ENCODE assay signal across 28 cellular contexts in the genomic region with DNA sequence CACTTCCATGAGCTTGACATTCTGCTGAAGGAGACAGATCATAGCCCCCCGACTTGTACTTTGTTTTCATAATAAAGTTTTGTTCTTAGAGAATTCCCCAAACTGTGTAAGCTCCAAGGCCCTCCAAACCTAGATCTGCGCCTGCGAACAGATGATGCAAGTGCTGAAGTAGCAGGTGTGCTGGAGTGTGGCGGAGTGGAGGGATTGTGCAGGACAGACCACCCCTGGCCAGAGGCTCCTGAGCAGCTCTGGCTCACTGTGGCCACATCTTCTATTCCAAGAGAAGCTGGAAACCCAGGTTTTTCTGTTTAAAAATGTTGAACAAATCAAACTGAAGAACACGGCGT. TPM values are rescaled to one million over a fixed set of nuclear protein-coding genes. Genes with fewer than 3 reads are reported as not detected.
DNase-seq lines count a peak whose midpoint lies in the region; ATAC-seq and TF ChIP-seq lines count a peak whose summit lies in the region.
"Had no signal": no experiment of that assay in that cellular context is flagged by ENCODE, and none has a peak within 500 bp of the region (broad histone marks: within the 10 kb centered on the region; RNA-seq: fewer than 3 reads in every experiment).

No MANE protein-coding gene starts in this region.

- peaks cover 11% of the 10 kb centered on the region; the same call in 1 of the 2 replicates for H4K20me1 ChIP-seq in IMR-90 (ENCODE audit: insufficient read depth, low read length)

- no peak for TF ChIP-seq CTCF in 22Rv1 (IDR thresholded peaks at IDR 0.05)
- TF ChIP-seq CTCF in IMR-90 (conservative IDR thresholded peaks at IDR 0.05; ENCODE audit: low read depth, low read length): no peak
- TF ChIP-seq CTCF in progenitor cell of endocrine pancreas (IDR thresholded peaks at IDR 0.05; ENCODE audit: unreplicated experiment): no peak

- H3K27ac ChIP-seq in 22Rv1 (peak overlapping the region; percentile 85), IMR-90 (ENCODE audit: insufficient read depth, low read length) (no peak overlapping the region)
- H3K27ac ChIP-seq: right lobe of liver, RWPE1 had no signal

- H2AK5ac ChIP-seq in IMR-90 (ENCODE audit: low read depth, low read length): peak overlapping the region; percentile 30; the same call in 1 of the 2 replicates

- H3K9me3 Mint-ChIP-seq in progenitor cell of endocrine pancreas (ENCODE audit: low read depth): no peaks in the 10 kb centered on the region
- H3K9me3 Mint-ChIP-seq in natural killer cell treated with Interleukin-12 subunit alpha and Interleukin-12 subunit beta and Interleukin-15 and Interleukin-18, amount 100 ng/mL, for 72 hours: no peaks in the 10 kb centered on the region
- H3K9me3 Mint-ChIP-seq: brain; memory B cell; stimulated activated effector memory CD8-positive, alpha-beta T cell treated with anti-CD3 and anti-CD28 coated beads, Interleukin-12 subunit alpha, Interleukin-12 subunit beta, amount 100 ng/mL, for 72 hours had no signal

- H3K27me3 ChIP-seq in IMR-90 (ENCODE audit: control insufficient read depth, insufficient read depth, low read length): no peaks in the 10 kb centered on the region
- H3K27me3 ChIP-seq: BE2C, right lobe of liver had no signal

- no peaks in the 10 kb centered on the region for H3K27me3 Mint-ChIP-seq in progenitor cell of endocrine pancreas
- no peaks in the 10 kb centered on the region for H3K27me3 Mint-ChIP-seq in natural killer cell treated with Interleukin-12 subunit alpha and Interleukin-12 subunit beta and Interleukin-15 and Interleukin-18, amount 100 ng/mL, for 72 hours
- H3K27me3 Mint-ChIP-seq: brain, memory B cell had no signal

- H2BK5ac ChIP-seq in IMR-90 (ENCODE audit: low read depth, low read length, poor library complexity, severe bottlenecking): no peak overlapping the region

- no peak overlapping the region for H2AK9ac ChIP-seq in IMR-90 (replicated peaks; ENCODE audit: low read depth, low read length, poor library complexity)

- H4K91ac ChIP-seq in IMR-90 (ENCODE audit: insufficient read depth, low read depth, low read length): no peak overlapping the region

- no peak overlapping the region for H3K4me3 ChIP-seq in IMR-90 (ENCODE audit: insufficient read depth, low read depth, low read length)
- H3K4me3 ChIP-seq: right lobe of liver had no signal

- intact Hi-C loops in IMR-90 (cut with micrococcal nuclease): no loop called here

- no peak overlapping the region for H3K18ac ChIP-seq in IMR-90 (ENCODE audit: low read depth, low read length)

- H3K14ac ChIP-seq in IMR-90 (replicated peaks; ENCODE audit: low read depth, low read length): no peak overlapping the region

- H3K79me1 ChIP-seq in IMR-90 (ENCODE audit: low read depth in 1 of 2, low read length in 2 of 2): peaks cover 15 to 46% of the 10 kb centered on the region in 2 experiments

- no peak for ATAC-seq in IMR-90 (ENCODE audit: low read depth)
- no peak for ATAC-seq in natural killer cell treated with Interleukin-12 subunit alpha and Interleukin-12 subunit beta and Interleukin-15 and Interleukin-18, amount 100 ng/mL, for 72 hours
- ATAC-seq: HCT116; right lobe of liver; stimulated activated effector memory CD8-positive, alpha-beta T cell treated with anti-CD3 and anti-CD28 coated beads, Interleukin-12 subunit alpha, Interleukin-12 subunit beta, amount 100 ng/mL, for 72 hours had no signal

- H4K8ac ChIP-seq in IMR-90 (ENCODE audit: low read depth in 2 of 2, low read length in 2 of 2): no peak overlapping the region

- no peaks in the 10 kb centered on the region for H3K36me3 ChIP-seq in IMR-90 (ENCODE audit: control insufficient read depth, insufficient read depth, low read length)
- H3K36me3 ChIP-seq: BE2C, right lobe of liver had no signal

- peaks cover 22% of the 10 kb centered on the region for H3K4me1 Mint-ChIP-seq in progenitor cell of endocrine pancreas (ENCODE audit: low read depth)
- H3K4me1 Mint-ChIP-seq in natural killer cell treated with Interleukin-12 subunit alpha and Interleukin-12 subunit beta and Interleukin-15 and Interleukin-18, amount 100 ng/mL, for 72 hours (ENCODE audit: low read depth in 2 of 2): peaks cover 13 to 19% of the 10 kb centered on the region in 2 donors

- no peak overlapping the region for H3K9ac ChIP-seq in IMR-90 (ENCODE audit: low read depth, low read length)

- H3K4me3 Mint-ChIP-seq in progenitor cell of endocrine pancreas (ENCODE audit: low read depth): no peak overlapping the region
- no peak overlapping the region for H3K4me3 Mint-ChIP-seq in natural killer cell treated with Interleukin-12 subunit alpha and Interleukin-12 subunit beta and Interleukin-15 and Interleukin-18, amount 100 ng/mL, for 72 hours
- H3K4me3 Mint-ChIP-seq: brain; memory B cell; stimulated activated effector memory CD8-positive, alpha-beta T cell treated with anti-CD3 and anti-CD28 coated beads, Interleukin-12 subunit alpha, Interleukin-12 subunit beta, amount 100 ng/mL, for 72 hours had no signal

- H2BK20ac ChIP-seq in IMR-90 (ENCODE audit: low read depth, low read length): no peak overlapping the region

- in situ Hi-C loops in IMR-90 (cut with MboI; ENCODE audit: low sequenced_read_pairs): no loop called here

- no peak for DNase-seq in IMR-90
- peak; percentile 43 for DNase-seq in islet precursor cell
- no peak for DNase-seq in progenitor cell of endocrine pancreas (ENCODE audit: low spot score, unreplicated experiment)
- DNase-seq in natural killer cell treated with Interleukin-12 subunit alpha and Interleukin-12 subunit beta and Interleukin-15 and Interleukin-18, amount 100 ng/mL, for 72 hours (ENCODE audit: low spot score): no peak
- DNase-seq in NK-92 treated with Interleukin-12 subunit alpha and Interleukin-12 subunit beta, amount 100 ng/mL, for 24 hours (lab: John Stamatoyannopoulos, UW): no peak
- DNase-seq in cerebellum (ENCODE audit: low spot score): no peak
- no peak for DNase-seq in NCI-H1092 (lab: John Stamatoyannopoulos, UW)
- DNase-seq: ACHN; activated CD4-positive, alpha-beta T cell treated with anti-CD3 and anti-CD28 coated beads for 48 hours; activated naive CD4-positive, alpha-beta T cell treated with Interleukin-2 at 50 U/mL for 16 hours; activated T-cell treated with anti-CD3 and anti-CD28 coated beads, Interleukin-2, amount 50 U/mL, for 48 hours; BE2C; Calu3; DND-41; effector CD4-positive, alpha-beta T cell; KBM-7; kidney glomerular epithelial cell; MM.1S; NCI-H82; stimulated activated CD4-positive, alpha-beta T cell treated with anti-CD3 and anti-CD28 coated beads, Interleukin-4, amount 100 ng/mL, for 24 hours; substantia nigra had no signal

- H2AFZ ChIP-seq in IMR-90 (replicated peaks; ENCODE audit: low read length, poor library complexity): no peak overlapping the region

- H3K56ac ChIP-seq in IMR-90 (ENCODE audit: extremely low read depth, insufficient read depth, low read length): no peak overlapping the region

- no peak overlapping the region for H2BK15ac ChIP-seq in IMR-90 (ENCODE audit: low read depth, low read length)

- no peak overlapping the region; the same call in 1 of the 2 replicates for H3K23ac ChIP-seq in IMR-90 (ENCODE audit: low read depth, low read length)

- no peak overlapping the region; the same call in 1 of the 2 replicates for H3K4ac ChIP-seq in IMR-90 (ENCODE audit: low read depth, low read length)

- no peak for TF ChIP-seq RAD21 in IMR-90 (IDR thresholded peaks at IDR 0.05; ENCODE audit: low read length)

- no TSS peak for BruUV-seq in IMR-90 (replicated peaks; lab: Mats Ljungman, UMichigan)

- WGBS in IMR-90 (ENCODE audit: extremely low coverage in 2 of 2, insufficient read length in 1 of 2), 2 experiments: 100% methylated on average over 3 of the region's 6 CpGs; no CpG with 5 or more reads in 1 of the 2 experiments

- peak overlapping the region; percentile 24 for H3K27ac Mint-ChIP-seq in progenitor cell of endocrine pancreas
- no peak overlapping the region for H3K27ac Mint-ChIP-seq in natural killer cell treated with Interleukin-12 subunit alpha and Interleukin-12 subunit beta and Interleukin-15 and Interleukin-18, amount 100 ng/mL, for 72 hours
- H3K27ac Mint-ChIP-seq: memory B cell had no signal

- H3K36me3 Mint-ChIP-seq in progenitor cell of endocrine pancreas (ENCODE audit: insufficient read depth): no peaks in the 10 kb centered on the region
- H3K36me3 Mint-ChIP-seq in natural killer cell treated with Interleukin-12 subunit alpha and Interleukin-12 subunit beta and Interleukin-15 and Interleukin-18, amount 100 ng/mL, for 72 hours: no peaks in the 10 kb centered on the region
- H3K36me3 Mint-ChIP-seq: brain, memory B cell had no signal

- TF ChIP-seq POLR2A in IMR-90 (IDR thresholded peaks at IDR 0.05; ENCODE audit: low read depth, low read length): no peak

- no peak overlapping the region for H3K4me2 ChIP-seq in IMR-90 (ENCODE audit: low read depth, low read length)

- dilution Hi-C loops in IMR-90 (cut with HindIII; ENCODE audit: low sequenced_read_pairs, unreplicated experiment): no loop called here

- peaks cover 20% of the 10 kb centered on the region for H3K9me1 ChIP-seq in IMR-90 (ENCODE audit: insufficient read depth, low read length)

- H3K4me1 ChIP-seq in IMR-90 (ENCODE audit: control insufficient read depth, insufficient read depth, low read length): peaks cover 15% of the 10 kb centered on the region
- H3K4me1 ChIP-seq: BE2C had no signal

- POLR2A ChIA-PET in IMR-90 (lab: Charles Lee; ENCODE audit: unreplicated experiment): interaction anchor here (0.6 kb wide), 1 partner anchor 29 kb away, joined by 19 read pairs; no protein-coding TSS in a partner anchor

- H2BK120ac ChIP-seq in IMR-90 (ENCODE audit: low read depth, low read length): no peak overlapping the region

- CTCF ChIA-PET in IMR-90 (lab: Yijun Ruan, JAX): no interaction called here

- H3K9me3 ChIP-seq in IMR-90 (ENCODE audit: control insufficient read depth, insufficient read depth, low read length): no peaks in the 10 kb centered on the region
- H3K9me3 ChIP-seq: BE2C, right lobe of liver had no signal

- no peak overlapping the region for H4K5ac ChIP-seq in IMR-90 (ENCODE audit: low read depth, low read length)

TF ChIP-seq in IMR-90, 13 proteins besides CTCF, POLR2A, EP300 and RAD21:
- TF ChIP-seq RCOR1 (IDR thresholded peaks at IDR 0.05; ENCODE audit: insufficient replicate concordance, low read length) (no peak), BHLHE40 (IDR thresholded peaks at IDR 0.05; ENCODE audit: low read depth, low read length) (no peak), CEBPB (IDR thresholded peaks at IDR 0.05; ENCODE audit: low read depth, low read length) (no peak), RFX5 (IDR thresholded peaks at IDR 0.05; ENCODE audit: low read depth, low read length) (no peak)
TF ChIP-seq in IMR-90: peak in this region for 0.

RNA-seq across cellular contexts. Expression of gene TBC1D14, which starts 46.4 kb away (rescaled TPM):
- total RNA-seq in IMR-90 (2012; rRNA removed) (40.7 and 48.9 TPM in 2 replicates), progenitor cell of endocrine pancreas (60.8 and 61.8 TPM in 2 replicates), cerebellum (94.1 TPM)
- 29.8 and 31.7 TPM in 2 replicates for polyA plus RNA-seq in IMR-90 (2012; rRNA removed)
- 22.3 and 23.4 TPM in 2 replicates for polyA plus RNA-seq in IMR-90 (2012; cell fraction: cytosol; rRNA removed)
- 23.4 and 27.7 TPM in 2 replicates for polyA plus RNA-seq in IMR-90 (2012; cell fraction: nucleus; rRNA removed; ENCODE audit: low replicate concordance)
- 10 to 100 TPM; 37.3 to 56.9 TPM for total RNA-seq in natural killer cell treated with Interleukin-12 subunit alpha and Interleukin-12 subunit beta and Interleukin-15 and Interleukin-18, amount 100 ng/mL, for 72 hours
